ENCODE assay signal across 16 cellular contexts in the genomic region with DNA sequence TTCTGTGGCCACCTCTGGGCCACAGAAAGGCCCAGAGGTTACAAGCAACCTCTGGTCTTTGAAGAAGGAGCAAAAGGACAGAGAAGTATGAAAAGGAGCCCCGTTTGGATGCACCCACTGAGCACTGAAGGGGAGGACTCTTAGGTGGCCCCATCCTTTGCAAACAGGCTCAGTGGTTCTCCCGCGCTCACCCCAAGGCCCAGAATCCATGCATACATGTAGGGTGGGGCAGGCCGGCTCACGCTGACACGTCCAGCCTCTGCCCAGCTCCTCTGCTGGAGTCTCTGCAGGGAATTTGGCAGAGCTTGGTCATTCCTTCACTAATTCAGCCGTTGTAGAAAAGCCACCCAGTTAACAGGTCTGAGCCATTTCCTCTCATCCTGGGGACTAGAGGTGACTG.
DNase-seq lines count a peak whose midpoint lies in the region; ATAC-seq and TF ChIP-seq lines count a peak whose summit lies in the region.
"Had no signal": no experiment of that assay in that cellular context is flagged by ENCODE, and none has a peak within 500 bp of the region (broad histone marks: within the 10 kb centered on the region; RNA-seq: fewer than 3 reads in every experiment).

No MANE protein-coding gene starts in this region.

- DNase-seq in islet precursor cell (peak; percentile 37), neural progenitor cell (ENCODE audit: low spot score) (no peak), upper lobe of right lung (no peak), T-helper 9 cell (no peak), dermis blood vessel endothelial cell (no peak)
- no peak for DNase-seq in NK-92 treated with Interleukin-12 subunit alpha and Interleukin-12 subunit beta, amount 100 ng/mL, for 24 hours (lab: John Stamatoyannopoulos, UW)
- DNase-seq: C1 segment of cervical spinal cord; Calu3; CD4-positive, alpha-beta memory T cell; COR-L47; DMS53; DMS79 treated with DMSO at 0.1 percent for 48 hours; GF-D8; GOT3; HFFc6 had no signal

- no peak overlapping the region for H3K9ac ChIP-seq in neural progenitor cell

- H3K9me3 Mint-ChIP-seq in neural progenitor cell: no peaks in the 10 kb centered on the region

- peak overlapping the region; percentile 46 for H3K27ac Mint-ChIP-seq in neural progenitor cell
- H3K27ac Mint-ChIP-seq: CD4-positive, alpha-beta memory T cell; HFFc6 had no signal

- no peaks in the 10 kb centered on the region for H3K79me2 ChIP-seq in neural progenitor cell (ENCODE audit: low read depth)

- H3K4me1 Mint-ChIP-seq in neural progenitor cell: no peaks in the 10 kb centered on the region
- H3K4me1 Mint-ChIP-seq: CD4-positive, alpha-beta memory T cell had no signal

- H3K27me3 ChIP-seq in neural progenitor cell: no peaks in the 10 kb centered on the region
- H3K27me3 ChIP-seq in upper lobe of right lung: no peaks in the 10 kb centered on the region

- no peaks in the 10 kb centered on the region for H3K36me3 Mint-ChIP-seq in neural progenitor cell
- H3K36me3 Mint-ChIP-seq: CD4-positive, alpha-beta memory T cell had no signal

- H3F3A ChIP-seq in neural progenitor cell (ENCODE audit: low read depth): no peaks in the 10 kb centered on the region

- H3K36me3 ChIP-seq in neural progenitor cell: no peaks in the 10 kb centered on the region
- H3K36me3 ChIP-seq in upper lobe of right lung: no peaks in the 10 kb centered on the region
- H3K36me3 ChIP-seq: HAP-1 had no signal

- no peak overlapping the region for H3K4me3 Mint-ChIP-seq in neural progenitor cell
- H3K4me3 Mint-ChIP-seq: CD4-positive, alpha-beta memory T cell; HFFc6 had no signal

- H3K4me3 ChIP-seq in neural progenitor cell (no peak overlapping the region), upper lobe of right lung (no peak overlapping the region)
- H3K4me3 ChIP-seq: HAP-1 had no signal

- H3K9me3 ChIP-seq in neural progenitor cell (ENCODE audit: low read depth): no peaks in the 10 kb centered on the region
- H3K9me3 ChIP-seq in upper lobe of right lung: no peaks in the 10 kb centered on the region
- H3K9me3 ChIP-seq: HAP-1 had no signal

- no peak overlapping the region for H2AFZ ChIP-seq in neural progenitor cell (replicated peaks)

- TF ChIP-seq CTCF in neural progenitor cell (IDR thresholded peaks at IDR 0.05): no peak
- TF ChIP-seq CTCF in upper lobe of right lung (IDR thresholded peaks at IDR 0.05): no peak

- H3K4me2 ChIP-seq in neural progenitor cell: no peak overlapping the region

- H3K27ac ChIP-seq in neural progenitor cell (no peak overlapping the region), upper lobe of right lung (no peak overlapping the region)

- H4K20me1 ChIP-seq in neural progenitor cell (ENCODE audit: low read depth): no peaks in the 10 kb centered on the region

- peak; percentile 21 for ATAC-seq in upper lobe of right lung

- H3K27me3 Mint-ChIP-seq in neural progenitor cell (ENCODE audit: insufficient read depth, low read depth): peaks cover 9% of the 10 kb centered on the region

- intact Hi-C loops in upper lobe of right lung (cut with DNase I): no loop called here

- no peaks in the 10 kb centered on the region for H3K4me1 ChIP-seq in neural progenitor cell
- no peaks in the 10 kb centered on the region for H3K4me1 ChIP-seq in upper lobe of right lung
- H3K4me1 ChIP-seq: HAP-1 had no signal
